Comparison of ENCODE assay signal across 13 cellular contexts in the genomic region with DNA sequence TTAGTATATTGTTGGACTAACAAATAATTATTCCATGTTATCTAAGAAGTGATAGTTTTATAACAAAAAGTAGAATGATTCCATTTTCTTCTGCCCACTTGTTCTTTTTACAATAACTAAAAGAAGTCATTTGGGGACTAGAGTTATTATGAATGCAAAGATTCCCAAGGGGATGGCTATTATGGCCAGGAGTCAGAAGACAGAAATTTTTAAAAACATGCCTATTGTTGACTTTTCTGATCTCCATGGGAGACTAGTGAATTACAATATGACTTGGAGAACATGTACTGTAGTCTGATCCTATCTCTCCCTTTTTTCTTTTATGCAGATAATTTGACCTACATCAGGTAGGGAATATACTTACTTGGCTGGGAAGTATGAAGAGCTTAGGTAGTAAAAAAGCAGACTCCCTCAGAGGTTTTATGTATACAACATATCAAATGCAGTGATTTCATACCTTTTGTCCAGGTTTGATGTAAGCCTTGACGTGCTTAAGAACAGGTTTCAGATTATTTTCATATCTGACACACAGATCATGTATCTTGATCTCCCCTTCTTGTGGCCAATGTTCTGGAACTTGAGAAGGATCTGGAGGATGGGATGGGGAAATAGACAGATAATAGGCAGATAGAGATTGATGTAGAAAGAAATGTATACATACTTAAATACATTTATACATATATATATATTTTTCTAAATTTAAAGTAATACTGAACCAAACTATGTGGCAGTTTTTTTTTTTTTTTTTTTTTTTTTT. TPM values are rescaled to one million over a fixed set of nuclear protein-coding genes. Genes with fewer than 3 reads are reported as not detected.
"Had no signal": no experiment of that assay in that cellular context is flagged by ENCODE, and none has a peak within 500 bp of the region (broad histone marks: within the 10 kb centered on the region; RNA-seq: fewer than 3 reads in every experiment).

No MANE protein-coding gene starts in this region.

- H3K4me1 ChIP-seq: colonic mucosa, thyroid gland had no signal

- FAIRE-seq: islet of Langerhans, small intestine had no signal

- H3K27me3 ChIP-seq: colonic mucosa, ovary, thyroid gland, uterus had no signal

- H3K4me3 ChIP-seq: colonic mucosa, ovary, thyroid gland, uterus had no signal

- H3K36me3 ChIP-seq: colonic mucosa, ovary, thyroid gland, uterus had no signal

- H3K27ac ChIP-seq: colonic mucosa, ovary, thyroid gland, uterus had no signal

- ATAC-seq: activated T-cell treated with anti-CD3 and anti-CD28 coated beads, Interleukin-2, amount 50 U/mL, for 4 hours had no signal

- DNase-seq: activated CD4-positive, alpha-beta memory T cell treated with anti-CD3 and anti-CD28 coated beads for 36 hours; activated CD4-positive, CD25-positive, alpha-beta regulatory T cell treated with anti-CD3 and anti-CD28 coated beads, Interleukin-2, amount 50 U/mL, for 72 hours; activated effector memory CD4-positive, alpha-beta T cell treated with anti-CD3 and anti-CD28 coated beads, Interleukin-2, amount 50 U/mL, for 16 hours; activated T-cell treated with anti-CD3 and anti-CD28 coated beads, Interleukin-2, amount 50 U/mL, for 4 hours; anterior cingulate cortex; colonic mucosa; effector CD4-positive, alpha-beta T cell; ovary; small intestine; thyroid gland; uterus had no signal

- H3K9me3 ChIP-seq: colonic mucosa, ovary, thyroid gland, uterus had no signal

RNA-seq across cellular contexts. Expression of gene KCNJ8, which starts 41.0 kb away (rescaled TPM):
- total RNA-seq: activated CD4-positive, alpha-beta memory T cell treated with anti-CD3 and anti-CD28 coated beads for 36 hours; activated T-cell treated with anti-CD3 and anti-CD28 coated beads, Interleukin-2, amount 50 U/mL, for 4 hours had no signal
- polyA plus RNA-seq: neural cell had no signal
